15 cellular contexts compared by ENCODE assay signal in the genomic region with DNA sequence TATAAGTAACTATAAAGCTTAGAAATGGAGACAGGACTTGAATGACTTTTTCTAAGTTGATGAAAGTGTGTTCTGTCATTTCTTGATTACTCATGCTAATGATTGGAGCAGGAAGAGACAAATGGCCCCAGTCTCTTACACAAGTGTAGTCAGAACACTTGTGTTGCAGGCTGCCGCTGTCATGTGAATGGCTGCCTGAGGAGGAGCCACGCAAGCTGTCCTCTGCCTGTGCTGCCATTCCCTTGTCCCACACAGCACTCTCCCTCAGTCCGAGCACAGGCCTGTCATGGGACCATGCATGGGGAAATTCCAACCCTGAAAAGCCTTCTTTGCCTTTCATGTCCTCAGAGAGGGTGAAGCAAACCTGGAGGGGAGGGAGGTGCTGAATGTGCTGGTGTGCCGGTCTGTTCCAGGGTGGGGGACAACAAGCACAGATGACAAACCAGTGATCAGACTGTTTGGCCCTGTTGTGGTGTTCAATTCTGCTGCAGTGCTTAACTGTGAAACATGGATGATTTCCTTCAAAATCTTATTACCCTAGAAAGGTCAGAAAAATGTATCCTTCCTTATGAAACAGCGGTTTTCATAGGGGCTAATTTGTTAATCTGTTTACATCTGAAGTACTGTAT.
DNase-seq lines count a peak whose midpoint lies in the region; ATAC-seq and TF ChIP-seq lines count a peak whose summit lies in the region.
"Had no signal": no experiment of that assay in that cellular context is flagged by ENCODE, and none has a peak within 500 bp of the region (broad histone marks: within the 10 kb centered on the region; RNA-seq: fewer than 3 reads in every experiment).

No MANE protein-coding gene starts in this region.

- intact Hi-C loops in Right ventricle myocardium inferior (cut with DNase I) (no loop called here), cardiac septum (cut with DNase I) (loop anchor here (5.0 kb wide), 1 partner anchor 93 kb away; no protein-coding TSS in a partner anchor), upper lobe of right lung (cut with DNase I) (no loop called here)

- no peak for TF ChIP-seq CTCF in epithelial cell of esophagus (IDR thresholded peaks at IDR 0.05; ENCODE audit: insufficient read depth, low read depth, low read length, missing control alignments)
- no peak for TF ChIP-seq CTCF in upper lobe of right lung (IDR thresholded peaks at IDR 0.05)

- no peaks in the 10 kb centered on the region for H3K9me3 ChIP-seq in upper lobe of right lung

- DNase-seq in Right ventricle myocardium inferior (ENCODE audit: missing footprints) (no peak), cardiac septum (ENCODE audit: low spot score) (no peak), epithelial cell of esophagus (ENCODE audit: low read depth) (peak; percentile 73), islet precursor cell (peak; percentile 73), upper lobe of right lung (no peak), iPS-NIHi7 (ENCODE audit: extremely low spot score) (no peak), NCI-H524 treated with DMSO at 0.1 percent for 48 hours (lab: John Stamatoyannopoulos, UW) (no peak)
- DNase-seq: activated CD4-positive, CD25-positive, alpha-beta regulatory T cell treated with anti-CD3 and anti-CD28 coated beads, Interleukin-2, amount 50 U/mL, for 72 hours; activated CD8-positive, alpha-beta memory T cell treated with anti-CD3 and anti-CD28 coated beads, Interleukin-2, amount 50 U/mL, for 4 hours; activated naive CD4-positive, alpha-beta T cell treated with Interleukin-2 at 50 U/mL for 16 hours; CD8-positive, alpha-beta T cell; KBM-7; posterior cingulate gyrus had no signal

- H3K4me1 ChIP-seq in upper lobe of right lung = peaks cover 17% of the 10 kb centered on the region

- H3K4me3 ChIP-seq in epithelial cell of esophagus (ENCODE audit: low read length) = no peak overlapping the region
- no peak overlapping the region for H3K4me3 ChIP-seq in upper lobe of right lung

- no peaks in the 10 kb centered on the region for H3K36me3 ChIP-seq in upper lobe of right lung

- H3K27ac ChIP-seq in upper lobe of right lung = no peak overlapping the region
- H3K27ac ChIP-seq: RWPE1 had no signal

- no peaks in the 10 kb centered on the region for H3K27me3 ChIP-seq in upper lobe of right lung

- ATAC-seq in Right ventricle myocardium inferior (peak; percentile 37), upper lobe of right lung (peak; percentile 69), HG03457 (IDR thresholded peaks at IDR 0.05; ENCODE audit: unreplicated experiment) (no peak)
- ATAC-seq: CD8-positive, alpha-beta T cell had no signal

Comparison
In these comparisons a context has a peak if more than half of its experiments do, and no peak if none do; other contexts are left out.
1. DNase-seq: peak in epithelial cell of esophagus (single experiment) and islet precursor cell (single experiment); none in Right ventricle myocardium inferior (single experiment), cardiac septum (single experiment), upper lobe of right lung (single experiment), iPS-NIHi7 (single experiment) and NCI-H524 treated with DMSO at 0.1 percent for 48 hours (single experiment).